ENCODE assay signal across 27 cellular contexts in genomic region chr5:128799945-128800344, GRCh38.
"Had no signal": no experiment of that assay in that cellular context is flagged by ENCODE, and none has a peak within 500 bp of the region (broad histone marks: within the 10 kb centered on the region; RNA-seq: fewer than 3 reads in every experiment).

No MANE protein-coding gene starts in this region.

- ATAC-seq: activated CD4-positive, CD25-positive, alpha-beta regulatory T cell treated with anti-CD3 and anti-CD28 coated beads, Interleukin-2, amount 50 U/mL, for 24 hours; activated CD8-positive, alpha-beta T cell treated with anti-CD3 and anti-CD28 coated beads, Interleukin-2, amount 10 ng/mL, durations not matched to agents 7 days and 5 days; Panc1 had no signal

- H3K9ac ChIP-seq: SK-N-SH had no signal

- H3K27me3 ChIP-seq: adrenal gland, breast epithelium, SJCRH30 had no signal

- H3K4me2 ChIP-seq: SK-N-SH had no signal

- H3K4me1 ChIP-seq: adrenal gland, breast epithelium, SJCRH30 had no signal

- H3K36me3 ChIP-seq: adrenal gland, breast epithelium, SJCRH30, WERI-Rb-1 had no signal

- H3K4me3 ChIP-seq: adrenal gland, breast epithelium, SJCRH30 had no signal

- DNase-seq: activated CD4-positive, alpha-beta T cell treated with anti-CD3 and anti-CD28 coated beads for 4 hours; activated CD4-positive, alpha-beta T cell treated with anti-CD3 and anti-CD28 coated beads, Interleukin-2, amount 50 U/mL, for 4 hours; activated CD8-positive, alpha-beta memory T cell treated with anti-CD3 and anti-CD28 coated beads, Interleukin-2, amount 50 U/mL, for 48 hours; activated CD8-positive, alpha-beta T cell treated with anti-CD3 and anti-CD28 coated beads, Interleukin-2, amount 10 ng/mL, durations not matched to agents 7 days and 5 days; activated naive CD4-positive, alpha-beta T cell treated with anti-CD3 and anti-CD28 coated beads, Interleukin-2, amount 50 U/mL, for 16 hours; activated naive CD8-positive, alpha-beta T cell treated with anti-CD3 and anti-CD28 coated beads, Interleukin-2, amount 10 ng/mL, durations not matched to agents 7 days and 5 days; activated T-cell treated with anti-CD3 and anti-CD28 coated beads, Interleukin-2, amount 50 U/mL, for 1 hour; adrenal gland; anterior cingulate cortex; caudate nucleus; NCI-H1048; NCI-H146; NCI-H187 treated with DMSO at 0.1 percent for 48 hours; NCI-H2081 treated with DMSO at 0.1 percent for 48 hours; NCI-H446; NCI-H524; NCI-H774; OCI-M1; Right ventricle myocardium superior; RPMI8226; SJCRH30; SK-N-SH; T-helper 1 cell; WERI-Rb-1 had no signal

- H3K27ac ChIP-seq: adrenal gland, breast epithelium, SJCRH30, WERI-Rb-1 had no signal

- H3K9me3 ChIP-seq: adrenal gland, breast epithelium, SJCRH30, SK-N-SH had no signal
